In genomic region chr19:47112664-47113445, GRCh38 we compare ENCODE assay signal across 8 cellular contexts. TPM values are rescaled to one million over a fixed set of nuclear protein-coding genes. Genes with fewer than 3 reads are reported as not detected.
DNase-seq lines count a peak whose midpoint lies in the region; ATAC-seq and TF ChIP-seq lines count a peak whose summit lies in the region.

No MANE protein-coding gene starts in this region.

- peak overlapping the region; percentile 99 for H3K27ac Mint-ChIP-seq in activated T-helper 2 cell treated with anti-CD3 and anti-CD28 coated beads, Interferon-gamma antibody, Interleukin-2, Interleukin-4, amounts not matched to agents 10 μg/mL and 5 μg/mL and 100 μg/mL, durations not matched to agents 14 hours and 24 hours and 36 hours
- H3K27ac Mint-ChIP-seq in naive thymus-derived CD4-positive, alpha-beta T cell, result peak overlapping the region; percentile 99 to 100 (median 100)
- peak overlapping the region; percentile 98 for H3K27ac Mint-ChIP-seq in stimulated activated memory B cell treated with anti-CD40 and anti-IgM and Interleukin-4, amounts not matched to agents 10 μg/mL and 1 μg/mL and 100 μg/mL, for 72 hours

- H3K27me3 Mint-ChIP-seq in activated T-helper 2 cell treated with anti-CD3 and anti-CD28 coated beads, Interferon-gamma antibody, Interleukin-2, Interleukin-4, amounts not matched to agents 10 μg/mL and 5 μg/mL and 100 μg/mL, durations not matched to agents 14 hours and 24 hours and 36 hours (ENCODE audit: low read depth), result no peaks in the 10 kb centered on the region
- peaks cover 0 to 2% (median 0%) of the 10 kb centered on the region in 5 donors for H3K27me3 Mint-ChIP-seq in naive thymus-derived CD4-positive, alpha-beta T cell
- H3K27me3 Mint-ChIP-seq in stimulated activated memory B cell treated with anti-CD40 and anti-IgM and Interleukin-4, amounts not matched to agents 10 μg/mL and 1 μg/mL and 100 μg/mL, for 72 hours, result no peaks in the 10 kb centered on the region

- intact Hi-C loops in activated T-helper 2 cell treated with anti-CD3 and anti-CD28 coated beads, Interferon-gamma antibody, Interleukin-2, Interleukin-4, amounts not matched to agents 10 μg/mL and 5 μg/mL and 100 μg/mL, durations not matched to agents 14 hours and 24 hours and 36 hours (cut with micrococcal nuclease), result loop anchor here (1.0 to 2.0 kb wide), 6 partner anchors 17 to 326 kb away; partner anchors contain the start of genes ARHGAP35, SAE1 and TMEM160
- intact Hi-C loops in naive thymus-derived CD4-positive, alpha-beta T cell (cut with micrococcal nuclease), result loop anchor here (1.0 to 10.0 kb wide), 25 partner anchors 12 to 1760 kb away; partner anchors contain the start of genes ARHGAP35 (in 2 of the 2), BBC3 (in 2 of the 2), CCDC9 (in 2 of the 2) and SAE1 (in 2 of the 2)

- TF ChIP-seq CTCF in LNCaP clone FGC (IDR thresholded peaks at IDR 0.05; ENCODE audit: control insufficient read depth, extremely low read depth, insufficient read depth), result no peak
- TF ChIP-seq CTCF in fibroblast of lung (conservative IDR thresholded peaks at IDR 0.05 in 1 of 2, IDR thresholded peaks at IDR 0.05 in 1 of 2; ENCODE audit: low read depth in 1 of 2, low read length in 2 of 2), result no peak

- no peaks in the 10 kb centered on the region for H3K9me3 Mint-ChIP-seq in activated T-helper 2 cell treated with anti-CD3 and anti-CD28 coated beads, Interferon-gamma antibody, Interleukin-2, Interleukin-4, amounts not matched to agents 10 μg/mL and 5 μg/mL and 100 μg/mL, durations not matched to agents 14 hours and 24 hours and 36 hours
- peaks cover 0 to 5% (median 0%) of the 10 kb centered on the region in 11 donors for H3K9me3 Mint-ChIP-seq in naive thymus-derived CD4-positive, alpha-beta T cell
- no peaks in the 10 kb centered on the region for H3K9me3 Mint-ChIP-seq in stimulated activated memory B cell treated with anti-CD40 and anti-IgM and Interleukin-4, amounts not matched to agents 10 μg/mL and 1 μg/mL and 100 μg/mL, for 72 hours

- peaks cover 29% of the 10 kb centered on the region for H3K4me1 Mint-ChIP-seq in activated T-helper 2 cell treated with anti-CD3 and anti-CD28 coated beads, Interferon-gamma antibody, Interleukin-2, Interleukin-4, amounts not matched to agents 10 μg/mL and 5 μg/mL and 100 μg/mL, durations not matched to agents 14 hours and 24 hours and 36 hours (ENCODE audit: low read depth)
- peaks cover 26 to 41% (median 38%) of the 10 kb centered on the region in 7 donors for H3K4me1 Mint-ChIP-seq in naive thymus-derived CD4-positive, alpha-beta T cell
- peaks cover 33% of the 10 kb centered on the region for H3K4me1 Mint-ChIP-seq in stimulated activated memory B cell treated with anti-CD40 and anti-IgM and Interleukin-4, amounts not matched to agents 10 μg/mL and 1 μg/mL and 100 μg/mL, for 72 hours

- H3K4me3 Mint-ChIP-seq in activated T-helper 2 cell treated with anti-CD3 and anti-CD28 coated beads, Interferon-gamma antibody, Interleukin-2, Interleukin-4, amounts not matched to agents 10 μg/mL and 5 μg/mL and 100 μg/mL, durations not matched to agents 14 hours and 24 hours and 36 hours (ENCODE audit: low read depth), result peak overlapping the region; percentile 95
- peak overlapping the region; percentile 93 to 100 (median 98) for H3K4me3 Mint-ChIP-seq in naive thymus-derived CD4-positive, alpha-beta T cell
- peak overlapping the region; percentile 95 for H3K4me3 Mint-ChIP-seq in stimulated activated memory B cell treated with anti-CD40 and anti-IgM and Interleukin-4, amounts not matched to agents 10 μg/mL and 1 μg/mL and 100 μg/mL, for 72 hours

- DNase-seq in EL, result peak; percentile 100
- DNase-seq in H4 (ENCODE audit: low spot score), result peak; percentile 100
- DNase-seq in LNCaP clone FGC (ENCODE audit: low read depth), result peak; percentile 88
- peak; percentile 97 for DNase-seq in RPMI8226
- DNase-seq in activated T-helper 2 cell treated with anti-CD3 and anti-CD28 coated beads, Interferon-gamma antibody, Interleukin-2, Interleukin-4, amounts not matched to agents 10 μg/mL and 5 μg/mL and 100 μg/mL, durations not matched to agents 14 hours and 24 hours and 36 hours (ENCODE audit: low spot score), result peak; percentile 100
- peak; percentile 98 to 99 for DNase-seq in fibroblast of lung (ENCODE audit: low read depth in 2 of 2)
- peak; percentile 96 to 100 (median 100) for DNase-seq in naive thymus-derived CD4-positive, alpha-beta T cell

- peak; percentile 90 for ATAC-seq in naive thymus-derived CD4-positive, alpha-beta T cell
- peak; percentile 93 for ATAC-seq in stimulated activated memory B cell treated with anti-CD40 and anti-IgM and Interleukin-4, amounts not matched to agents 10 μg/mL and 1 μg/mL and 100 μg/mL, for 72 hours

- POLR2A ChIA-PET in naive thymus-derived CD4-positive, alpha-beta T cell (lab: Charles Lee), result interaction anchor here (0.5 to 12.0 kb wide), 53 partner anchors 8 to 1645 kb away, joined by 3 to 184 read pairs (median 4); partner anchors contain the start of genes CCDC9, FOSB, INAFM1 and SAE1

- peak overlapping the region; percentile 75 for H3K4me3 ChIP-seq in LNCaP clone FGC (ENCODE audit: low read depth, low read length)
- peak overlapping the region; percentile 75 to 91 (median 88) for H3K4me3 ChIP-seq in fibroblast of lung (replicated peaks in 1 of 4; ENCODE audit: control extremely low read depth in 1 of 4, insufficient read depth in 1 of 4, low read depth in 3 of 4, low read length in 4 of 4)
- H3K4me3 ChIP-seq in naive thymus-derived CD4-positive, alpha-beta T cell (ENCODE audit: low read length), result peak overlapping the region; percentile 84

- H2AFZ ChIP-seq in fibroblast of lung (ENCODE audit: low read length), result peak overlapping the region; percentile 40

- peaks cover 5% of the 10 kb centered on the region for H3K4me1 ChIP-seq in fibroblast of lung (ENCODE audit: control insufficient read depth, extremely low read depth, insufficient read depth, low read length)
- peaks cover 20 to 29% of the 10 kb centered on the region in 2 donors for H3K4me1 ChIP-seq in naive thymus-derived CD4-positive, alpha-beta T cell (ENCODE audit: control insufficient read depth in 2 of 2, insufficient read depth in 2 of 2, low read length in 2 of 2)

- H4K20me1 ChIP-seq in fibroblast of lung (ENCODE audit: control insufficient read depth, extremely low read depth, insufficient read depth, low read length), result no peaks in the 10 kb centered on the region

- H3K9ac ChIP-seq in fibroblast of lung (ENCODE audit: insufficient read depth, low read length), result peak overlapping the region; percentile 98

- CTCF ChIA-PET in naive thymus-derived CD4-positive, alpha-beta T cell (lab: Charles Lee), result interaction anchor here (0.6 to 1.9 kb wide), 13 partner anchors 13 to 317 kb away, joined by 3 to 32 read pairs (median 4); no protein-coding TSS in a partner anchor

- H3K79me2 ChIP-seq in fibroblast of lung (ENCODE audit: control insufficient read depth, insufficient read depth, low read length), result peaks cover 39% of the 10 kb centered on the region

- peak overlapping the region; percentile 77 for H3K4me2 ChIP-seq in fibroblast of lung (ENCODE audit: extremely low read depth, insufficient read depth, low read length)

- H3K27ac ChIP-seq in fibroblast of lung (ENCODE audit: insufficient read depth, low read length), result peak overlapping the region; percentile 99
- H3K27ac ChIP-seq in naive thymus-derived CD4-positive, alpha-beta T cell (ENCODE audit: low read depth, low read length), result peak overlapping the region; percentile 99

- H3K9me3 ChIP-seq in fibroblast of lung (ENCODE audit: control insufficient read depth, insufficient read depth, low read depth, low read length), result no peaks in the 10 kb centered on the region
- no peaks in the 10 kb centered on the region for H3K9me3 ChIP-seq in naive thymus-derived CD4-positive, alpha-beta T cell (ENCODE audit: control insufficient read depth in 2 of 3, low read length in 3 of 3)

- H3K36me3 Mint-ChIP-seq in activated T-helper 2 cell treated with anti-CD3 and anti-CD28 coated beads, Interferon-gamma antibody, Interleukin-2, Interleukin-4, amounts not matched to agents 10 μg/mL and 5 μg/mL and 100 μg/mL, durations not matched to agents 14 hours and 24 hours and 36 hours (ENCODE audit: low read depth), result peaks cover 38% of the 10 kb centered on the region
- H3K36me3 Mint-ChIP-seq in naive thymus-derived CD4-positive, alpha-beta T cell, result peaks cover 0 to 23% (median 10%) of the 10 kb centered on the region in 5 donors
- H3K36me3 Mint-ChIP-seq in stimulated activated memory B cell treated with anti-CD40 and anti-IgM and Interleukin-4, amounts not matched to agents 10 μg/mL and 1 μg/mL and 100 μg/mL, for 72 hours, result peaks cover 27% of the 10 kb centered on the region

- H3K27me3 ChIP-seq in fibroblast of lung (ENCODE audit: control insufficient read depth, insufficient read depth, low read length), result no peaks in the 10 kb centered on the region
- H3K27me3 ChIP-seq in naive thymus-derived CD4-positive, alpha-beta T cell (ENCODE audit: control insufficient read depth in 2 of 2, insufficient read depth in 2 of 2, low read length in 2 of 2), result no peaks in the 10 kb centered on the region

- no peaks in the 10 kb centered on the region for H3K36me3 ChIP-seq in fibroblast of lung (ENCODE audit: control insufficient read depth, insufficient read depth, low read length)
- peaks cover 0 to 20% (median 0%) of the 10 kb centered on the region in 3 experiments for H3K36me3 ChIP-seq in naive thymus-derived CD4-positive, alpha-beta T cell (ENCODE audit: control insufficient read depth in 2 of 3, insufficient read depth in 3 of 3, low read length in 3 of 3)

RNA-seq across cellular contexts. Expression of gene ZC3H4, which starts 0.7 kb away (rescaled TPM):
- 6.3 and 7.6 TPM in 2 replicates for total RNA-seq in H4 (2014; rRNA removed; shearing (Covaris generic))
- total RNA-seq in activated T-helper 2 cell treated with anti-CD3 and anti-CD28 coated beads, Interferon-gamma antibody, Interleukin-2, Interleukin-4, amounts not matched to agents 10 μg/mL and 5 μg/mL and 100 μg/mL, durations not matched to agents 14 hours and 24 hours and 36 hours, result 97.1 and 104 TPM in 2 replicates
- total RNA-seq in fibroblast of lung, result 9.0 and 13.5 TPM in 2 replicates
- polyA plus RNA-seq in fibroblast of lung, result 8.4 and 13.1 TPM in 2 replicates
- 25.4 and 27.2 TPM in 2 replicates for polyA plus RNA-seq in fibroblast of lung (2012)
- 17.9 and 32.1 TPM in 2 replicates for polyA minus RNA-seq in fibroblast of lung (ENCODE audit: low replicate concordance)
- total RNA-seq in naive thymus-derived CD4-positive, alpha-beta T cell, result 100 to 1,000 TPM in 1 of 5 experiments, 10 to 100 TPM in 4; 53.6 to 123 (median 73.0) TPM
- 1 to 10 TPM; 2.0 to 2.3 TPM for polyA plus RNA-seq in naive thymus-derived CD4-positive, alpha-beta T cell

RNA-seq across cellular contexts. Expression of gene SAE1, which starts 17.8 kb away (rescaled TPM):
- 362 and 397 TPM in 2 replicates for total RNA-seq in H4 (2014; rRNA removed; shearing (Covaris generic))
- total RNA-seq in activated T-helper 2 cell treated with anti-CD3 and anti-CD28 coated beads, Interferon-gamma antibody, Interleukin-2, Interleukin-4, amounts not matched to agents 10 μg/mL and 5 μg/mL and 100 μg/mL, durations not matched to agents 14 hours and 24 hours and 36 hours, result 151 and 154 TPM in 2 replicates
- 80.9 and 97.9 TPM in 2 replicates for total RNA-seq in fibroblast of lung
- polyA plus RNA-seq in fibroblast of lung, result 152 and 218 TPM in 2 replicates
- 123 and 184 TPM in 2 replicates for polyA plus RNA-seq in fibroblast of lung (2012)
- 69.5 and 81.7 TPM in 2 replicates for polyA minus RNA-seq in fibroblast of lung (ENCODE audit: low replicate concordance)
- total RNA-seq in naive thymus-derived CD4-positive, alpha-beta T cell, result 100 to 1,000 TPM in 1 of 5 experiments, 10 to 100 TPM in 4; 34.3 to 115 (median 46.4) TPM
- polyA plus RNA-seq in naive thymus-derived CD4-positive, alpha-beta T cell, result 100 to 1,000 TPM; 145 to 181 TPM

Comparison
In these comparisons a context has a peak if more than half of its experiments do, and no peak if none do; other contexts are left out.
1. Peak in every context shown above with its lines: DNase-seq, ATAC-seq, H3K4me3 ChIP-seq and H3K27ac ChIP-seq.